12 cellular contexts compared by ENCODE assay signal in genomic region chr18:22185298-22185697, GRCh38. TPM values are rescaled to one million over a fixed set of nuclear protein-coding genes. Genes with fewer than 3 reads are reported as not detected.
DNase-seq lines count a peak whose midpoint lies in the region; ATAC-seq and TF ChIP-seq lines count a peak whose summit lies in the region.
"Had no signal": no experiment of that assay in that cellular context is flagged by ENCODE, and none has a peak within 500 bp of the region (broad histone marks: within the 10 kb centered on the region; RNA-seq: fewer than 3 reads in every experiment).

No MANE protein-coding gene starts in this region.

- H2AK5ac ChIP-seq in neuronal stem cell (ENCODE audit: low read depth, low read length): peak overlapping the region; percentile 9

- WGBS in adrenal gland, 4 donors: 34 to 51% (median 41%) methylated on average over 4 to 7 of the region's 7 CpGs
- 23 to 54% (median 43%) methylated on average over 7 of the region's 7 CpGs for WGBS in heart left ventricle, 4 donors
- no CpG with 5 or more reads among the region's 7 CpGs for WGBS in neuronal stem cell (ENCODE audit: extremely low coverage in 2 of 2, insufficient read length in 2 of 2, insufficient replicate concordance in 1 of 2), 2 donors

- no peak overlapping the region for H3K14ac ChIP-seq in neuronal stem cell (ENCODE audit: low read length)

- H4K8ac ChIP-seq in neuronal stem cell (ENCODE audit: low read depth, low read length): no peak overlapping the region

- H3K4me1 ChIP-seq in adrenal gland (replicated peaks in 1 of 2): peaks cover 75 to 93% of the 10 kb centered on the region in 2 donors
- peaks cover 0 to 100% (median 69%) of the 10 kb centered on the region in 12 donors for H3K4me1 ChIP-seq in heart left ventricle
- H3K4me1 ChIP-seq in neuronal stem cell (ENCODE audit: control insufficient read depth in 2 of 2, insufficient read depth in 1 of 2, low read depth in 1 of 2, low read length in 2 of 2): no peaks in the 10 kb centered on the region

- ATAC-seq in heart left ventricle (peak; percentile 35 to 71 (median 50)), esophagus mucosa (no peak), GM18498 (IDR thresholded peaks at IDR 0.05; ENCODE audit: unreplicated experiment) (no peak)
- ATAC-seq: T-helper 17 cell had no signal

- H2BK15ac ChIP-seq in neuronal stem cell (ENCODE audit: low read length): peak overlapping the region; percentile 38

- H3K9me3 ChIP-seq in adrenal gland (replicated peaks in 1 of 3) (no peaks in the 10 kb centered on the region), heart left ventricle (no peaks in the 10 kb centered on the region), neuronal stem cell (replicated peaks in 1 of 2; ENCODE audit: control insufficient read depth in 2 of 2, insufficient read depth in 1 of 2, low read depth in 1 of 2, low read length in 2 of 2) (no peaks in the 10 kb centered on the region)

- peaks cover 0 to 68% of the 10 kb centered on the region in 2 donors for H3K36me3 ChIP-seq in adrenal gland (replicated peaks in 1 of 2)
- H3K36me3 ChIP-seq in heart left ventricle: peaks cover 0 to 93% (median 30%) of the 10 kb centered on the region in 9 donors
- H3K36me3 ChIP-seq in neuronal stem cell (replicated peaks in 1 of 2; ENCODE audit: control insufficient read depth in 2 of 2, insufficient read depth in 2 of 2, low read length in 2 of 2): no peaks in the 10 kb centered on the region

- no peak for TF ChIP-seq POLR2A in adrenal gland (IDR thresholded peaks at IDR 0.05)
- no peak for TF ChIP-seq POLR2A in heart left ventricle (IDR thresholded peaks at IDR 0.05)

- H2BK12ac ChIP-seq in neuronal stem cell (ENCODE audit: low read length): no peak overlapping the region

- DNase-seq in DMS153 treated with DMSO at 0.1 percent for 48 hours (lab: John Stamatoyannopoulos, UW; ENCODE audit: unreplicated experiment): peak; percentile 80
- peak in 4 of 7 donors; percentile 51 to 72 (median 58) for DNase-seq in adrenal gland
- peak in 2 of 5 donors; percentile 44 to 70 for DNase-seq in heart left ventricle
- no peak for DNase-seq in neuronal stem cell (ENCODE audit: low spot score)
- DNase-seq in NK-92 (lab: John Stamatoyannopoulos, UW; ENCODE audit: unreplicated experiment): no peak
- no peak for DNase-seq in islet precursor cell
- DNase-seq: activated naive CD4-positive, alpha-beta T cell; naive B cell; NCI-H2107; T-helper 17 cell had no signal

- no peaks in the 10 kb centered on the region for H3K27me3 ChIP-seq in adrenal gland
- no peaks in the 10 kb centered on the region for H3K27me3 ChIP-seq in heart left ventricle
- peaks cover 0 to 32% (median under 1%) of the 10 kb centered on the region in 3 experiments for H3K27me3 ChIP-seq in neuronal stem cell (ENCODE audit: control insufficient read depth in 3 of 3, insufficient read depth in 3 of 3, low read depth in 1 of 3, low read length in 3 of 3)

- TF ChIP-seq CTCF in adrenal gland (IDR thresholded peaks at IDR 0.05) (peak in 3 of 6 experiments; percentile 16 to 35 (median 27)), heart left ventricle (IDR thresholded peaks at IDR 0.05) (peak in 8 of 12 donors; percentile 13 to 52 (median 34))

- H2BK120ac ChIP-seq in neuronal stem cell (ENCODE audit: low read depth, low read length): no peak overlapping the region

- no peak overlapping the region for H2AFZ ChIP-seq in neuronal stem cell (ENCODE audit: low read length)

- no peak overlapping the region for H3K18ac ChIP-seq in neuronal stem cell (ENCODE audit: low read length)

- H3K79me1 ChIP-seq in neuronal stem cell (ENCODE audit: low read depth, low read length): no peaks in the 10 kb centered on the region

- peak overlapping the region; percentile 19 for H3K23ac ChIP-seq in neuronal stem cell (ENCODE audit: low read depth, low read length, poor library complexity)

- H3K27ac ChIP-seq in adrenal gland (peak overlapping the region; percentile 69 to 97 (median 81)), heart left ventricle (peak overlapping the region; percentile 65 to 100 (median 83)), neuronal stem cell (replicated peaks; ENCODE audit: low read length) (no peak overlapping the region)

- H3K4ac ChIP-seq in neuronal stem cell (ENCODE audit: low read length): no peak overlapping the region

- H2BK5ac ChIP-seq in neuronal stem cell (ENCODE audit: low read length): no peak overlapping the region

- no peak overlapping the region for H3K9ac ChIP-seq in neuronal stem cell (ENCODE audit: low read depth, low read length, poor library complexity)

- no peak overlapping the region for H3K4me3 ChIP-seq in adrenal gland
- peak overlapping the region in 2 of 12 donors; percentile 1 to 12 for H3K4me3 ChIP-seq in heart left ventricle
- H3K4me3 ChIP-seq in neuronal stem cell (ENCODE audit: low read length in 2 of 2): no peak overlapping the region

- no peak overlapping the region for H3K4me2 ChIP-seq in neuronal stem cell (ENCODE audit: insufficient read depth, low read length, poor library complexity, severe bottlenecking)

- no peak overlapping the region for H4K91ac ChIP-seq in neuronal stem cell (ENCODE audit: low read depth, low read length, poor library complexity)

- intact Hi-C loops in adrenal gland (cut with DNase I): no loop called here
- intact Hi-C loops in heart left ventricle (cut with DNase I): loop anchor here in 5 of 10 donors (5.0 kb wide), 3 partner anchors 82 to 372 kb away; no protein-coding TSS in a partner anchor

RNA-seq across cellular contexts. Expression of gene GATA6, which starts 15.9 kb away (rescaled TPM):
- total RNA-seq in adrenal gland (100 to 1,000 TPM; 118 to 222 (median 141) TPM), heart left ventricle (10 to 100 TPM; 44.9 to 97.7 (median 76.3) TPM), esophagus mucosa (0.32 TPM)
- polyA plus RNA-seq in adrenal gland (10 to 100 TPM; 31.3 to 55.7 (median 48.2) TPM), heart left ventricle (10 to 100 TPM; 42.1 to 52.6 TPM)
- 0.04 TPM for polyA plus RNA-seq in neuronal stem cell (2013, experiment 1 of 2)
- 0.03 TPM for polyA plus RNA-seq in neuronal stem cell (2013, experiment 2 of 2)
- total RNA-seq: T-helper 17 cell had no signal

Comparison
In these comparisons a context has a peak if more than half of its experiments do, and no peak if none do; other contexts are left out.
1. DNase-seq: peak in DMS153 treated with DMSO at 0.1 percent for 48 hours (single experiment) and adrenal gland (4 of 7); none in neuronal stem cell (single experiment), NK-92 (single experiment) and islet precursor cell (single experiment).
2. ATAC-seq: peak in heart left ventricle (4 of 4); none in esophagus mucosa (single experiment) and GM18498 (single experiment).
3. RNA of gene GATA6, which starts 15.9 kb away (total RNA-seq): 118 to 222 TPM in adrenal gland and 44.9 to 97.7 TPM in heart left ventricle; 0.32 TPM in esophagus mucosa (single experiment); every median in the first group is over 10 times any median in the second.